Comparison of ENCODE assay signal across 8 cellular contexts in genomic region chr15:90320062-90320884, GRCh38. TPM values are rescaled to one million over a fixed set of nuclear protein-coding genes. Genes with fewer than 3 reads are reported as not detected.
DNase-seq lines count a peak whose midpoint lies in the region; FAIRE-seq and TF ChIP-seq lines count a peak whose summit lies in the region.

No MANE protein-coding gene starts in this region.

- peak; percentile 93 for DNase-seq in AG20443 (ENCODE audit: low spot score)
- peak; percentile 77 for DNase-seq in GM19239 (ENCODE audit: insufficient read length, low spot score)
- DNase-seq in NOMO-1 treated with dmso at 0.1 percent for 144 hours (lab: John Stamatoyannopoulos, UW; ENCODE audit: unreplicated experiment) = peak; percentile 73
- DNase-seq in activated CD8-positive, alpha-beta memory T cell treated with anti-CD3 and anti-CD28 coated beads for 24 hours = peak; percentile 84
- DNase-seq in endothelial cell of umbilical vein (ENCODE audit: low read depth, low spot score) = peak; percentile 91
- DNase-seq in mesenteric fat pad (ENCODE audit: low spot score) = peak; percentile 91
- peak; percentile 34 for DNase-seq in stimulated activated CD8-positive, alpha-beta memory T cell treated with anti-CD3 and anti-CD28 coated beads, Interleukin-15, amount 100 ng/mL, for 1 hour (ENCODE audit: low read depth)

- no peaks in the 10 kb centered on the region for H4K20me1 ChIP-seq in endothelial cell of umbilical vein (replicated peaks; ENCODE audit: control insufficient read depth, extremely low read depth, insufficient read depth, low read length)

- H3K4me1 ChIP-seq in HUES48 (ENCODE audit: control insufficient read depth, insufficient read depth, low read length) (peaks cover 5% of the 10 kb centered on the region), endothelial cell of umbilical vein (ENCODE audit: control insufficient read depth, extremely low read depth, insufficient read depth, low read length) (peaks cover 3% of the 10 kb centered on the region)

- POLR2A ChIA-PET in endothelial cell of umbilical vein (lab: Charles Lee) = interaction anchor here (0.6 to 1.2 kb wide), 2 partner anchors 159 to 312 kb away, joined by 3 to 7 read pairs; no protein-coding TSS in a partner anchor

- H3K9ac ChIP-seq in HUES48 (ENCODE audit: low read depth, low read length) = no peak overlapping the region
- H3K9ac ChIP-seq in endothelial cell of umbilical vein (replicated peaks; ENCODE audit: extremely low read depth, insufficient read depth, low read length) = no peak overlapping the region

- no peaks in the 10 kb centered on the region for H3K79me2 ChIP-seq in endothelial cell of umbilical vein (ENCODE audit: control insufficient read depth, insufficient read depth, low read length)

- H3K36me3 ChIP-seq in HUES48 (ENCODE audit: control insufficient read depth, insufficient read depth, low read length) (no peaks in the 10 kb centered on the region), endothelial cell of umbilical vein (ENCODE audit: control insufficient read depth in 2 of 2, extremely low read depth in 1 of 2, insufficient read depth in 2 of 2, low read length in 2 of 2) (no peaks in the 10 kb centered on the region)

- peak; percentile 97 to 98 for TF ChIP-seq CTCF in endothelial cell of umbilical vein (IDR thresholded peaks at IDR 0.05; ENCODE audit: extremely low read depth in 1 of 2, insufficient read depth in 1 of 2, low read depth in 1 of 2, low read length in 2 of 2)

- intact Hi-C loops in endothelial cell of umbilical vein (cut with micrococcal nuclease) = loop anchor here (1.0 to 2.0 kb wide), 7 partner anchors 42 to 566 kb away; partner anchors contain the start of gene IQGAP1

- H3K9me3 ChIP-seq in HUES48 (ENCODE audit: control insufficient read depth, insufficient read depth, low read length) (no peaks in the 10 kb centered on the region), endothelial cell of umbilical vein (replicated peaks; ENCODE audit: control insufficient read depth, insufficient read depth, low read length) (no peaks in the 10 kb centered on the region)

- H2AFZ ChIP-seq in endothelial cell of umbilical vein (ENCODE audit: low read depth, low read length) = peak overlapping the region; percentile 37

- H3K9me1 ChIP-seq in endothelial cell of umbilical vein (replicated peaks; ENCODE audit: control insufficient read depth, extremely low read depth, insufficient read depth, low read length) = no peaks in the 10 kb centered on the region

- CTCF ChIA-PET in endothelial cell of umbilical vein (lab: Charles Lee) = interaction anchor here (0.5 to 5.3 kb wide), 62 partner anchors 9 to 611 kb away, joined by 3 to 148 read pairs (median 5); partner anchors contain the start of genes IQGAP1 and ZNF774

- FAIRE-seq in GM19239 (lab: Jason Lieb, UNC) (peak; percentile 86), endothelial cell of umbilical vein (lab: Jason Lieb, UNC) (peak; percentile 95)

- H3K4me3 ChIP-seq in HUES48 (ENCODE audit: low read depth, low read length) (peak overlapping the region; percentile 35), endothelial cell of umbilical vein (replicated peaks in 1 of 3; ENCODE audit: insufficient read depth in 1 of 3, low read depth in 1 of 3, low read length in 3 of 3) (no peak overlapping the region)

- dilution Hi-C loops in endothelial cell of umbilical vein (cut with MboI; ENCODE audit: extremely low pct_ligation_motif_present, low sequenced_read_pairs) = no loop called here

- H3K4me2 ChIP-seq in endothelial cell of umbilical vein (ENCODE audit: insufficient read depth, low read length) = no peak overlapping the region

- H3K27me3 ChIP-seq in HUES48 (ENCODE audit: control insufficient read depth, insufficient read depth, low read length) (no peaks in the 10 kb centered on the region), endothelial cell of umbilical vein (ENCODE audit: control insufficient read depth in 2 of 2, insufficient read depth in 2 of 2, low read length in 2 of 2) (no peaks in the 10 kb centered on the region)

- H3K27ac ChIP-seq in HUES48 (ENCODE audit: low read depth, low read length) (peak overlapping the region; percentile 80), endothelial cell of umbilical vein (ENCODE audit: insufficient read depth, low read depth, low read length) (no peak overlapping the region)

- no peak for TF ChIP-seq POLR2A in endothelial cell of umbilical vein (IDR thresholded peaks at IDR 0.05; ENCODE audit: low read depth, low read length)

- no TSS peak for BruUV-seq in endothelial cell of umbilical vein (replicated peaks; lab: Mats Ljungman, UMichigan)

TF ChIP-seq in endothelial cell of umbilical vein, 7 proteins besides CTCF, POLR2A, EP300 and RAD21:
- TF ChIP-seq POLR2AphosphoS5 (IDR thresholded peaks at IDR 0.05; ENCODE audit: insufficient read depth, low read depth, low read length) = no peak
- no peak for TF ChIP-seq JUN (IDR thresholded peaks at IDR 0.05; ENCODE audit: borderline replicate concordance, insufficient read depth, insufficient read length, low read depth)
- TF ChIP-seq MYC (IDR thresholded peaks at IDR 0.05; ENCODE audit: low read depth, low read length) = no peak
- no peak for TF ChIP-seq EZH2 (IDR thresholded peaks at IDR 0.05; ENCODE audit: borderline replicate concordance, low read depth, low read length, severe bottlenecking)
- no peak for TF ChIP-seq GATA2 (IDR thresholded peaks at IDR 0.05; ENCODE audit: insufficient read depth, insufficient read length, low read depth, low read length)

RNA-seq across cellular contexts. Expression of gene ZNF774, which starts 31.8 kb away (rescaled TPM):
- total RNA-seq in endothelial cell of umbilical vein (2.6 and 3.9 TPM in 2 replicates), mesenteric fat pad (0.84 TPM)
- polyA plus RNA-seq in endothelial cell of umbilical vein = 0.89 and 0.98 TPM in 2 replicates
- polyA plus RNA-seq in endothelial cell of umbilical vein (2011; cell fraction: cytosol; rRNA removed) = 0.81 and 1.1 TPM in 2 replicates
- polyA plus RNA-seq in endothelial cell of umbilical vein (2011; cell fraction: nucleus; rRNA removed) = 1.4 and 1.5 TPM in 2 replicates
- 1.0 and 1.6 TPM in 2 replicates for polyA plus RNA-seq in endothelial cell of umbilical vein (2012)
- polyA minus RNA-seq in endothelial cell of umbilical vein = 0.51 and 1.8 TPM in 2 replicates
- 1.7 TPM for polyA minus RNA-seq in endothelial cell of umbilical vein (2011; cell fraction: cytosol; rRNA and poly(A)+ RNA removed)
- 0.96 and 1.3 TPM in 2 replicates for polyA minus RNA-seq in endothelial cell of umbilical vein (2011; cell fraction: nucleus; rRNA and poly(A)+ RNA removed)

RNA-seq across cellular contexts. Expression of gene NGRN, which starts 54.8 kb away (rescaled TPM):
- total RNA-seq in endothelial cell of umbilical vein (56.5 and 60.7 TPM in 2 replicates), mesenteric fat pad (77.8 TPM)
- polyA plus RNA-seq in endothelial cell of umbilical vein = 25.7 and 28.9 TPM in 2 replicates
- polyA plus RNA-seq in endothelial cell of umbilical vein (2011; cell fraction: cytosol; rRNA removed) = 37.4 and 38.4 TPM in 2 replicates
- polyA plus RNA-seq in endothelial cell of umbilical vein (2011; cell fraction: nucleus; rRNA removed) = 19.0 and 25.1 TPM in 2 replicates
- 41.9 and 52.3 TPM in 2 replicates for polyA plus RNA-seq in endothelial cell of umbilical vein (2012)
- polyA minus RNA-seq in endothelial cell of umbilical vein = 29.1 and 34.3 TPM in 2 replicates
- 22.3 TPM for polyA minus RNA-seq in endothelial cell of umbilical vein (2011; cell fraction: cytosol; rRNA and poly(A)+ RNA removed)
- polyA minus RNA-seq in endothelial cell of umbilical vein (2011; cell fraction: nucleus; rRNA and poly(A)+ RNA removed) = 10.8 and 13.3 TPM in 2 replicates

Comparison
In these comparisons a context has a peak if more than half of its experiments do, and no peak if none do; other contexts are left out.
1. DNase-seq: peak in every context shown above with its lines; median percentile 93 in AG20443; 91 in endothelial cell of umbilical vein; 91 in mesenteric fat pad; 84 in activated CD8-positive, alpha-beta memory T cell treated with anti-CD3 and anti-CD28 coated beads for 24 hours; 77 in GM19239; 73 in NOMO-1 treated with dmso at 0.1 percent for 144 hours; 34 in stimulated activated CD8-positive, alpha-beta memory T cell treated with anti-CD3 and anti-CD28 coated beads, Interleukin-15, amount 100 ng/mL, for 1 hour.